Comparison of ENCODE assay signal across 9 cellular contexts in genomic region chr9:109035684-109036423, GRCh38. TPM values are rescaled to one million over a fixed set of nuclear protein-coding genes. Genes with fewer than 3 reads are reported as not detected.
DNase-seq lines count a peak whose midpoint lies in the region; ATAC-seq and TF ChIP-seq lines count a peak whose summit lies in the region.
"Had no signal": no experiment of that assay in that cellular context is flagged by ENCODE, and none has a peak within 500 bp of the region (broad histone marks: within the 10 kb centered on the region; RNA-seq: fewer than 3 reads in every experiment).

No MANE protein-coding gene starts in this region.

- intact Hi-C loops in Calu3 (cut with micrococcal nuclease; ENCODE audit: unreplicated experiment), result loop anchor here (2.0 to 10.0 kb wide), 2 partner anchors 75 to 279 kb away; no protein-coding TSS in a partner anchor

- no peak overlapping the region for H3K4me3 Mint-ChIP-seq in Calu3 (ENCODE audit: low read depth, unreplicated experiment)
- peak overlapping the region; percentile 35 for H3K4me3 Mint-ChIP-seq in osteocyte (ENCODE audit: unreplicated experiment)
- H3K4me3 Mint-ChIP-seq: activated naive CD4-positive, alpha-beta T cell treated with anti-CD3 and anti-CD28 coated beads for 36 hours had no signal

- no TSS peak for BruUV-seq in Calu3 (replicated peaks; lab: Mats Ljungman, UMichigan)

- no peak for ATAC-seq in GM19023 (IDR thresholded peaks at IDR 0.05; ENCODE audit: unreplicated experiment)

- H3K4me1 Mint-ChIP-seq in Calu3 (ENCODE audit: low read depth, unreplicated experiment) (peaks cover 35% of the 10 kb centered on the region), osteocyte (ENCODE audit: unreplicated experiment) (peaks cover 46% of the 10 kb centered on the region)

- H3K9me3 Mint-ChIP-seq in Calu3 (ENCODE audit: low read depth, unreplicated experiment) (no peaks in the 10 kb centered on the region), osteocyte (ENCODE audit: unreplicated experiment) (no peaks in the 10 kb centered on the region)
- H3K9me3 Mint-ChIP-seq: activated naive CD4-positive, alpha-beta T cell treated with anti-CD3 and anti-CD28 coated beads for 36 hours had no signal

- CTCF ChIA-PET in Calu3 (lab: Charles Lee), result interaction anchor here (0.7 kb wide), 1 partner anchor 22 kb away, joined by 4 read pairs; no protein-coding TSS in a partner anchor

- no peak overlapping the region for H3K27ac Mint-ChIP-seq in Calu3 (ENCODE audit: unreplicated experiment)
- H3K27ac Mint-ChIP-seq in osteocyte (ENCODE audit: unreplicated experiment), result peak overlapping the region; percentile 84
- H3K27ac Mint-ChIP-seq: activated naive CD4-positive, alpha-beta T cell treated with anti-CD3 and anti-CD28 coated beads for 36 hours had no signal

- TF ChIP-seq CTCF in Calu3 (IDR thresholded peaks at IDR 0.05; ENCODE audit: unreplicated experiment) (no peak), osteocyte (IDR thresholded peaks at IDR 0.05) (no peak)

- no peaks in the 10 kb centered on the region for H3K27me3 Mint-ChIP-seq in Calu3 (ENCODE audit: unreplicated experiment)
- no peaks in the 10 kb centered on the region for H3K27me3 Mint-ChIP-seq in osteocyte (ENCODE audit: unreplicated experiment)

- DNase-seq in Calu3 (peak; percentile 38), SK-MEL-5 (ENCODE audit: low read depth, low spot score) (peak; percentile 69), fibroblast of peridontal ligament (ENCODE audit: extremely low read depth) (peak; percentile 83), osteocyte (ENCODE audit: extremely low spot score, unreplicated experiment) (no peak), NCI-H1092 treated with DMSO at 0.1 percent for 48 hours (lab: John Stamatoyannopoulos, UW) (no peak), DMS79 treated with DMSO at 0.1 percent for 48 hours (lab: John Stamatoyannopoulos, UW) (no peak), DMS53 treated with DMSO at 0.1 percent for 48 hours (lab: John Stamatoyannopoulos, UW; ENCODE audit: unreplicated experiment) (no peak)
- DNase-seq: activated naive CD4-positive, alpha-beta T cell treated with anti-CD3 and anti-CD28 coated beads for 36 hours had no signal

- peaks cover 11% of the 10 kb centered on the region for H3K36me3 Mint-ChIP-seq in Calu3 (ENCODE audit: insufficient read depth, unreplicated experiment)
- H3K36me3 Mint-ChIP-seq in osteocyte (ENCODE audit: unreplicated experiment), result peaks cover 36% of the 10 kb centered on the region

- in situ Hi-C loops in SK-MEL-5 (cut with HindIII; ENCODE audit: low pct_unique_long_range_greater_than_20kb, low sequenced_read_pairs), result no loop called here

RNA-seq across cellular contexts. Expression of gene CTNNAL1, which starts 22.6 kb away (rescaled TPM):
- total RNA-seq in Calu3 (2022), result 20.6 and 23.7 TPM in 2 replicates
- 58.8 and 61.6 TPM in 2 replicates for total RNA-seq in SK-MEL-5 (2014; rRNA removed; shearing (Covaris generic))
- polyA plus RNA-seq in SK-MEL-5 (2015; cell fraction: cytosol; rRNA removed), result 40.3 and 40.9 TPM in 2 replicates
- polyA plus RNA-seq in SK-MEL-5 (2015; cell fraction: nucleus; rRNA removed), result 15.9 and 19.0 TPM in 2 replicates
- total RNA-seq in osteocyte, result 46.3 and 55.4 TPM in 2 replicates

Comparison
In these comparisons a context has a peak if more than half of its experiments do, and no peak if none do; other contexts are left out.
1. DNase-seq: peak in Calu3 (single experiment), SK-MEL-5 (single experiment) and fibroblast of peridontal ligament (single experiment); none in osteocyte (single experiment), NCI-H1092 treated with DMSO at 0.1 percent for 48 hours (single experiment), DMS79 treated with DMSO at 0.1 percent for 48 hours (single experiment) and DMS53 treated with DMSO at 0.1 percent for 48 hours (single experiment).